In genomic region chr11:119057000-119057769, GRCh38 we compare ENCODE assay signal across 1 cellular context.
TF ChIP-seq lines count a peak whose summit lies in the region.

TSS of gene HYOU1 (minus strand) at chr11:119057205. CDS start at chr11:119056160, 1,045 bp downstream.

TF ChIP-seq in WTC11, 78 proteins besides CTCF, POLR2A, EP300 and RAD21 (continued from another document):
- TF ChIP-seq HMGXB4 (CRISPR knock-in tag; IDR thresholded peaks at IDR 0.05) (no peak), PRDM15 (CRISPR knock-in tag; IDR thresholded peaks at IDR 0.05) (no peak), FOXK1 (CRISPR knock-in tag; IDR thresholded peaks at IDR 0.05) (peak; percentile 26; the same call in 1 of the 2 replicates), STAT6 (CRISPR knock-in tag; conservative IDR thresholded peaks at IDR 0.05; ENCODE audit: low read depth) (0 out of 2 replicates have a peak, but pooled peaks have one; percentile 41), ZBTB21 (CRISPR knock-in tag; IDR thresholded peaks at IDR 0.05; ENCODE audit: borderline replicate concordance) (no peak), SMAD4 (CRISPR knock-in tag; IDR thresholded peaks at IDR 0.05) (no peak), NFYB (CRISPR knock-in tag; conservative IDR thresholded peaks at IDR 0.05; ENCODE audit: low read depth) (peak; percentile 88), ZNF396 (CRISPR knock-in tag; IDR thresholded peaks at IDR 0.05; ENCODE audit: borderline replicate concordance) (no peak), JAZF1 (CRISPR knock-in tag; IDR thresholded peaks at IDR 0.05) (no peak), AFF4 (CRISPR knock-in tag; IDR thresholded peaks at IDR 0.05; ENCODE audit: borderline replicate concordance) (no peak), KAT7 (CRISPR knock-in tag; IDR thresholded peaks at IDR 0.05; ENCODE audit: borderline replicate concordance) (no peak), SOX15 (CRISPR knock-in tag; IDR thresholded peaks at IDR 0.05) (no peak), ZNF121 (CRISPR knock-in tag; IDR thresholded peaks at IDR 0.05) (no peak), ATF6 (CRISPR knock-in tag; IDR thresholded peaks at IDR 0.05) (no peak), MXD4 (CRISPR knock-in tag; IDR thresholded peaks at IDR 0.05; ENCODE audit: borderline replicate concordance) (0 out of 2 replicates have a peak, but pooled peaks have one; percentile 5), ZNF423 (CRISPR knock-in tag; IDR thresholded peaks at IDR 0.05) (no peak)
TF ChIP-seq in WTC11: peak in this region for 18.
